In genomic region chr19:49593233-49594113, GRCh38 we compare ENCODE assay signal across 7 cellular contexts. TPM values are rescaled to one million over a fixed set of nuclear protein-coding genes. Genes with fewer than 3 reads are reported as not detected.
A peak's percentile ranks its signal among the peaks of the same experiment; 100 is the strongest.
DNase-seq lines count a peak whose midpoint lies in the region; ATAC-seq and TF ChIP-seq lines count a peak whose summit lies in the region.

No MANE protein-coding gene starts in this region.

- H3K4me1 ChIP-seq in lung (ENCODE audit: control insufficient read depth in 2 of 2, insufficient read depth in 2 of 2, low read length in 2 of 2), result peaks cover 0 to 3% of the 10 kb centered on the region in 2 donors

- no peaks in the 10 kb centered on the region for H3K9me3 ChIP-seq in lung (ENCODE audit: control insufficient read depth in 2 of 2, insufficient read depth in 1 of 2, low read length in 1 of 2)

- DNase-seq in NCI-H774 (lab: John Stamatoyannopoulos, UW) (peak; percentile 89), lung (ENCODE audit: low spot score) (peak; percentile 94)
- DNase-seq in activated CD8-positive, alpha-beta memory T cell treated with anti-CD3 and anti-CD28 coated beads for 1 hour (ENCODE audit: extremely low read depth in 1 of 2, low read depth in 1 of 2), result peak; percentile 81 to 82
- DNase-seq in effector CD4-positive, alpha-beta T cell, result peak; percentile 89
- peak; percentile 93 to 95 for DNase-seq in stimulated activated CD4-positive, alpha-beta T cell treated with anti-CD3 and anti-CD28 coated beads, Interleukin-4, amount 100 ng/mL, for 48 hours (ENCODE audit: low read depth in 2 of 2)

- ATAC-seq in GM18511 (IDR thresholded peaks at IDR 0.05; ENCODE audit: unreplicated experiment) (peak; percentile 55), HG03159 (IDR thresholded peaks at IDR 0.05; ENCODE audit: unreplicated experiment) (peak; percentile 42), lung (ENCODE audit: insufficient read depth, low FRiP score) (peak; percentile 71)

- H3K36me3 ChIP-seq in lung (ENCODE audit: control insufficient read depth in 2 of 2, insufficient read depth in 2 of 2, low read length in 2 of 2), result peaks cover 0 to 39% of the 10 kb centered on the region in 2 donors

- 7 to 10% methylated on average over 27 of the region's 27 CpGs for whole genome bisulfite sequencing in lung, 2 donors

- H3K27me3 ChIP-seq in lung (ENCODE audit: control insufficient read depth, insufficient read depth), result no peaks in the 10 kb centered on the region

- no peak for TF ChIP-seq CTCF in lung (IDR thresholded peaks at IDR 0.05; ENCODE audit: control extremely low read depth, extremely low read depth)

- H3K27ac ChIP-seq in lung (ENCODE audit: low read depth in 1 of 2, low read length in 1 of 2), result peak overlapping the region; percentile 77 to 84

- peak overlapping the region; percentile 10 for H3K4me3 ChIP-seq in lung

RNA-seq across cellular contexts. Expression of gene PRR12, which starts 2.5 kb away (rescaled TPM):
- total RNA-seq in lung, result 10 to 100 TPM; 18.0 to 32.4 TPM
- 10 to 100 TPM in 1 of 2 donors, 1 to 10 TPM in 1; 7.6 to 15.5 TPM for polyA plus RNA-seq in lung

RNA-seq across cellular contexts. Expression of gene PRRG2, which starts 12.4 kb away (rescaled TPM):
- 10 to 100 TPM in 1 of 2 donors, 1 to 10 TPM in 1; 5.1 to 11.7 TPM for total RNA-seq in lung
- 10 to 100 TPM in 1 of 2 donors, 1 to 10 TPM in 1; 9.0 to 10.5 TPM for polyA plus RNA-seq in lung

RNA-seq across cellular contexts. Expression of gene NOSIP, which starts 13.1 kb away (rescaled TPM):
- 10 to 100 TPM; 40.9 to 48.1 TPM for total RNA-seq in lung
- 10 to 100 TPM; 77.1 to 84.2 TPM for polyA plus RNA-seq in lung

RNA-seq across cellular contexts. Expression of gene RRAS, which starts 46.5 kb away (rescaled TPM):
- 10 to 100 TPM; 26.3 to 71.6 TPM for total RNA-seq in lung
- 100 to 1,000 TPM; 140 to 180 TPM for polyA plus RNA-seq in lung

RNA-seq across cellular contexts. Expression of gene SCAF1, which starts 48.5 kb away (rescaled TPM):
- 10 to 100 TPM; 22.5 to 80.2 TPM for total RNA-seq in lung
- polyA plus RNA-seq in lung, result 10 to 100 TPM; 24.3 to 26.7 TPM

Comparison
In these comparisons a context has a peak if more than half of its experiments do, and no peak if none do; other contexts are left out.
1. Peak in every context shown above with its lines: DNase-seq, ATAC-seq, H3K4me3 ChIP-seq and H3K27ac ChIP-seq.